Comparison of ENCODE assay signal across 25 cellular contexts in genomic region chr19:46650445-46650844, GRCh38. TPM values are rescaled to one million over a fixed set of nuclear protein-coding genes. Genes with fewer than 3 reads are reported as not detected.
"Had no signal": no experiment of that assay in that cellular context is flagged by ENCODE, and none has a peak within 500 bp of the region (broad histone marks: within the 10 kb centered on the region; RNA-seq: fewer than 3 reads in every experiment).

No MANE protein-coding gene starts in this region.

- H3K27ac ChIP-seq: colonic mucosa, psoas muscle, skin epidermis, testis, upper lobe of right lung had no signal

- H3K4me3 Mint-ChIP-seq: activated B cell treated with CpG ODN at 0.5 μM for 24 hours; activated CD8-positive, alpha-beta T cell treated with anti-CD3 and anti-CD28 coated beads for 36 hours; activated T-cell treated with anti-CD3 and anti-CD28 coated beads, Interleukin-2, amount 50 U/mL, for 4 hours; central memory CD8-positive, alpha-beta T cell; natural killer cell treated with Interleukin-12 subunit alpha and Interleukin-12 subunit beta and Interleukin-15 and Interleukin-18, amount 100 ng/mL, for 72 hours had no signal

- H3K9me3 ChIP-seq: colonic mucosa, psoas muscle, SK-N-SH, testis, upper lobe of right lung had no signal

- H3K36me3 Mint-ChIP-seq: natural killer cell treated with Interleukin-12 subunit alpha and Interleukin-12 subunit beta and Interleukin-15 and Interleukin-18, amount 100 ng/mL, for 72 hours had no signal

- H3K36me3 ChIP-seq: colonic mucosa, upper lobe of right lung had no signal

- H3K9me3 Mint-ChIP-seq: central memory CD8-positive, alpha-beta T cell; natural killer cell treated with Interleukin-12 subunit alpha and Interleukin-12 subunit beta and Interleukin-15 and Interleukin-18, amount 100 ng/mL, for 72 hours had no signal

- DNase-seq: activated B cell treated with CpG ODN at 0.5 μM for 24 hours; activated CD4-positive, alpha-beta T cell treated with anti-CD3 and anti-CD28 coated beads for 4 hours; activated CD8-positive, alpha-beta T cell treated with anti-CD3 and anti-CD28 coated beads for 36 hours; activated effector memory CD4-positive, alpha-beta T cell treated with anti-CD3 and anti-CD28 coated beads, Interleukin-2, amount 50 U/mL, for 16 hours; activated T-cell treated with anti-CD3 and anti-CD28 coated beads, Interleukin-2, amount 50 U/mL, for 4 hours; anterior cingulate cortex; colonic mucosa; endodermal cell; foreskin melanocyte; hypothalamus; islet precursor cell; SK-N-SH; stimulated activated CD4-positive, alpha-beta T cell treated with anti-CD3 and anti-CD28 coated beads, Interleukin-2, amount 100 ng/mL, for 48 hours; testis; upper lobe of right lung had no signal

- H3K27me3 ChIP-seq: testis had no signal

- H3K4me1 ChIP-seq: colonic mucosa, psoas muscle, testis, upper lobe of right lung had no signal

- H3K4me3 ChIP-seq: colonic mucosa, lung, psoas muscle, skin epidermis, upper lobe of right lung had no signal

- ATAC-seq: activated CD8-positive, alpha-beta T cell treated with anti-CD3 and anti-CD28 coated beads for 36 hours; activated T-cell treated with anti-CD3 and anti-CD28 coated beads, Interleukin-2, amount 50 U/mL, for 4 hours; left lobe of liver; natural killer cell treated with Interleukin-12 subunit alpha and Interleukin-12 subunit beta and Interleukin-15 and Interleukin-18, amount 100 ng/mL, for 72 hours; psoas muscle; right cardiac atrium; upper lobe of right lung had no signal

- H3K27ac Mint-ChIP-seq: activated B cell treated with CpG ODN at 0.5 μM for 24 hours; activated CD8-positive, alpha-beta T cell treated with anti-CD3 and anti-CD28 coated beads for 36 hours; endodermal cell; natural killer cell treated with Interleukin-12 subunit alpha and Interleukin-12 subunit beta and Interleukin-15 and Interleukin-18, amount 100 ng/mL, for 72 hours had no signal

RNA-seq across cellular contexts. Expression of gene DACT3, which starts 10.5 kb away (rescaled TPM):
- total RNA-seq: epithelial cell of proximal tubule had no signal

RNA-seq across cellular contexts. Expression of gene GNG8, which starts 14.4 kb away (rescaled TPM):
- total RNA-seq: colonic mucosa, endodermal cell, epithelial cell of proximal tubule, fibroblast of lung, left lobe of liver, lung, omental fat pad, psoas muscle, testis, upper lobe of right lung had no signal

RNA-seq across cellular contexts. Expression of gene PTGIR, which starts 25.6 kb away (rescaled TPM):
- total RNA-seq: endodermal cell had no signal
